ENCODE assay signal across 1 cellular context in genomic region chr16:8915722-8916321, GRCh38.
TF ChIP-seq lines count a peak whose summit lies in the region.

No MANE protein-coding gene starts in this region.

TF ChIP-seq in K562, 482 proteins besides CTCF, POLR2A, EP300 and RAD21:
- TF ChIP-seq TRIM28 (IDR thresholded peaks at IDR 0.05) (no peak), ZNF23 (CRISPR knock-in tag; IDR thresholded peaks at IDR 0.05) (no peak), STAT6 (CRISPR knock-in tag; IDR thresholded peaks at IDR 0.05) (no peak), POLR2B (IDR thresholded peaks at IDR 0.05; ENCODE audit: low read depth, partially characterized antibody) (no peak), HNRNPUL1 (IDR thresholded peaks at IDR 0.05; ENCODE audit: low read length) (no peak), RERE (CRISPR knock-in tag; IDR thresholded peaks at IDR 0.05; ENCODE audit: borderline replicate concordance) (no peak), CBX8 (IDR thresholded peaks at IDR 0.05; ENCODE audit: borderline replicate concordance, extremely low read depth, low read depth, low read length, poor library complexity, severe bottlenecking) (no peak), USF2 (CRISPR knock-in tag; IDR thresholded peaks at IDR 0.05) (no peak)
